9 cellular contexts compared by ENCODE assay signal in the genomic region with DNA sequence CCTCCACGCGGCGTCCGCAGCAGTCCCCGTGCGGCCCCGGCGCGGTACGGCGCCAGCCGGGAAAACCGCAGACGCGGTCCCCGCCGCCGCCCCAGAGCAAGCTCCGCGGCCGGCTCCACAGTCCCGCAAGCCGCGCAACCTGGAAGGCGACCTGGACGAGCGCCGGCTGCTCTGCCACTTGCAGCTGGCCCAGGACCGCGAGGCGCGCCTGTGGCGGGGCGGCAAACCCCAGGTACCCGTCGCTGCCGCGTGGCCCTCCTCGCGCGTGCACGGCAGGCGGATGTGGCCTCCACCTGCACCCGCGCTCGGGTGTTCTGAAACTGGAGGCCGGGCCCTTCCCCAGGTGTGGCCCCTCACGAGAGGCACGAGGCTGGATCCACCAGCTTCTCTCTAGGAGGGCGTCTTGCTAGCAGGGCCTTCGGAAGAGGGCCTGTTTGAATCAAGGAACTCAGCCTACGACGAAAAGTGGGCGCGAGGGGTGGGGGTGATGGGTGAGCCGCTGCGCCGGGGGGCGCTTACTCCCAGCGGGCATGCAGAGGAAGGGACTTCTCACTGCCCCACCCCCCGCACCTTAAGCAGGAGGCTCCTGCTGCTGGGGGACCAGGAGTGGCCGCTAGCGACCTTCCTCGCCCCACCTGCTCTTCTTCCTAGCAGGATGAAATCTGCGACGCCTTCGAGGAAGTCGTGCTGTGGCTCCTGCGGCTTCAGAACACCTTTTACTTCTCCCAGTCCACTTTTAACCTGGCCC. TPM values are rescaled to one million over a fixed set of nuclear protein-coding genes. Genes with fewer than 3 reads are reported as not detected.
DNase-seq lines count a peak whose midpoint lies in the region; ATAC-seq and TF ChIP-seq lines count a peak whose summit lies in the region.
"Had no signal": no experiment of that assay in that cellular context is flagged by ENCODE, and none has a peak within 500 bp of the region (broad histone marks: within the 10 kb centered on the region; RNA-seq: fewer than 3 reads in every experiment).

No MANE protein-coding gene starts in this region.

- peak overlapping the region; percentile 86 for H3K27ac Mint-ChIP-seq in activated T-helper 1 cell treated with anti-CD3 and anti-CD28 coated beads, Interleukin-12 subunit alpha, Interleukin-12 subunit beta, Interleukin-2, Interleukin-4 antibody, amounts not matched to agents 30 ng/mL and 10 ng/mL and 1 ng/mL, durations not matched to agents 14 hours and 24 hours and 36 hours

- H3K4me3 Mint-ChIP-seq in activated T-helper 1 cell treated with anti-CD3 and anti-CD28 coated beads, Interleukin-12 subunit alpha, Interleukin-12 subunit beta, Interleukin-2, Interleukin-4 antibody, amounts not matched to agents 30 ng/mL and 10 ng/mL and 1 ng/mL, durations not matched to agents 14 hours and 24 hours and 36 hours: peak overlapping the region; percentile 75

- H3K4me3 ChIP-seq in HFF-Myc (replicated peaks; ENCODE audit: low read depth, low read length): peak overlapping the region; percentile 36
- peak overlapping the region; percentile 52; the same call in 1 of the 2 replicates for H3K4me3 ChIP-seq in iPS-20b (ENCODE audit: low read length)

- H3K4me1 Mint-ChIP-seq in activated T-helper 1 cell treated with anti-CD3 and anti-CD28 coated beads, Interleukin-12 subunit alpha, Interleukin-12 subunit beta, Interleukin-2, Interleukin-4 antibody, amounts not matched to agents 30 ng/mL and 10 ng/mL and 1 ng/mL, durations not matched to agents 14 hours and 24 hours and 36 hours (ENCODE audit: low read depth): peaks cover 53% of the 10 kb centered on the region

- no peak overlapping the region for H3K9ac ChIP-seq in iPS-20b (ENCODE audit: low read depth, low read length)

- no peaks in the 10 kb centered on the region for H3K9me3 ChIP-seq in iPS-20b (ENCODE audit: insufficient read depth, low read depth, low read length)

- ATAC-seq in GM19328 (IDR thresholded peaks at IDR 0.05; ENCODE audit: unreplicated experiment) (no peak), HG03039 (IDR thresholded peaks at IDR 0.05; ENCODE audit: unreplicated experiment) (no peak)

- peaks cover 20% of the 10 kb centered on the region for H3K27me3 Mint-ChIP-seq in activated T-helper 1 cell treated with anti-CD3 and anti-CD28 coated beads, Interleukin-12 subunit alpha, Interleukin-12 subunit beta, Interleukin-2, Interleukin-4 antibody, amounts not matched to agents 30 ng/mL and 10 ng/mL and 1 ng/mL, durations not matched to agents 14 hours and 24 hours and 36 hours (ENCODE audit: insufficient read depth)

- DNase-seq in HFF-Myc (ENCODE audit: extremely low read depth, low read depth): no peak
- DNase-seq in activated T-helper 1 cell treated with anti-CD3 and anti-CD28 coated beads, Interleukin-12 subunit alpha, Interleukin-12 subunit beta, Interleukin-2, Interleukin-4 antibody, amounts not matched to agents 30 ng/mL and 10 ng/mL and 1 ng/mL, durations not matched to agents 14 hours and 24 hours and 36 hours (ENCODE audit: low spot score): peak; percentile 59
- DNase-seq in stimulated activated CD8-positive, alpha-beta memory T cell treated with anti-CD3 and anti-CD28 coated beads, Interleukin-15, amount 100 ng/mL, for 4 hours (ENCODE audit: low read depth in 2 of 2): peak; percentile 17 to 31
- DNase-seq in putamen (ENCODE audit: low spot score): no peak
- DNase-seq in NCI-H1092 (lab: John Stamatoyannopoulos, UW): no peak

- intact Hi-C loops in activated T-helper 1 cell treated with anti-CD3 and anti-CD28 coated beads, Interleukin-12 subunit alpha, Interleukin-12 subunit beta, Interleukin-2, Interleukin-4 antibody, amounts not matched to agents 30 ng/mL and 10 ng/mL and 1 ng/mL, durations not matched to agents 14 hours and 24 hours and 36 hours (cut with micrococcal nuclease): loop anchor here (1.0 to 10.0 kb wide), 4 partner anchors 11 to 673 kb away; a partner anchor contains a TSS

- TF ChIP-seq CTCF in HFF-Myc (IDR thresholded peaks at IDR 0.05; ENCODE audit: low read depth, low read length, missing control alignments): no peak

- no peaks in the 10 kb centered on the region for H3K4me1 ChIP-seq in iPS-20b (ENCODE audit: insufficient read depth, low read length)

- H3K9me3 Mint-ChIP-seq in activated T-helper 1 cell treated with anti-CD3 and anti-CD28 coated beads, Interleukin-12 subunit alpha, Interleukin-12 subunit beta, Interleukin-2, Interleukin-4 antibody, amounts not matched to agents 30 ng/mL and 10 ng/mL and 1 ng/mL, durations not matched to agents 14 hours and 24 hours and 36 hours: no peaks in the 10 kb centered on the region

- peaks cover 27% of the 10 kb centered on the region for H3K36me3 Mint-ChIP-seq in activated T-helper 1 cell treated with anti-CD3 and anti-CD28 coated beads, Interleukin-12 subunit alpha, Interleukin-12 subunit beta, Interleukin-2, Interleukin-4 antibody, amounts not matched to agents 30 ng/mL and 10 ng/mL and 1 ng/mL, durations not matched to agents 14 hours and 24 hours and 36 hours (ENCODE audit: low read depth)

- no peaks in the 10 kb centered on the region for H3K36me3 ChIP-seq in iPS-20b (ENCODE audit: insufficient read depth, low read depth, low read length)

- peaks cover 76% of the 10 kb centered on the region for H3K27me3 ChIP-seq in iPS-20b (ENCODE audit: insufficient read depth, low read length)

- no peak overlapping the region for H3K27ac ChIP-seq in iPS-20b (ENCODE audit: low read length)

RNA-seq across cellular contexts. Expression of a gene that starts 0.6 kb away (rescaled TPM):
- total RNA-seq in activated T-helper 1 cell treated with anti-CD3 and anti-CD28 coated beads, Interleukin-12 subunit alpha, Interleukin-12 subunit beta, Interleukin-2, Interleukin-4 antibody, amounts not matched to agents 30 ng/mL and 10 ng/mL and 1 ng/mL, durations not matched to agents 14 hours and 24 hours and 36 hours: 52.5 and 55.6 TPM in 2 replicates
- total RNA-seq: myocyte had no signal

RNA-seq across cellular contexts. Expression of a gene that starts 10.5 kb away (rescaled TPM):
- total RNA-seq in activated T-helper 1 cell treated with anti-CD3 and anti-CD28 coated beads, Interleukin-12 subunit alpha, Interleukin-12 subunit beta, Interleukin-2, Interleukin-4 antibody, amounts not matched to agents 30 ng/mL and 10 ng/mL and 1 ng/mL, durations not matched to agents 14 hours and 24 hours and 36 hours: 58.5 and 66.9 TPM in 2 replicates

RNA-seq across cellular contexts. Expression of a gene that starts 29.2 kb away (rescaled TPM):
- 45.8 and 46.2 TPM in 2 replicates for total RNA-seq in activated T-helper 1 cell treated with anti-CD3 and anti-CD28 coated beads, Interleukin-12 subunit alpha, Interleukin-12 subunit beta, Interleukin-2, Interleukin-4 antibody, amounts not matched to agents 30 ng/mL and 10 ng/mL and 1 ng/mL, durations not matched to agents 14 hours and 24 hours and 36 hours

Comparison
In these comparisons a context has a peak if more than half of its experiments do, and no peak if none do; other contexts are left out.
1. DNase-seq: peak in activated T-helper 1 cell treated with anti-CD3 and anti-CD28 coated beads, Interleukin-12 subunit alpha, Interleukin-12 subunit beta, Interleukin-2, Interleukin-4 antibody, amounts not matched to agents 30 ng/mL and 10 ng/mL and 1 ng/mL, durations not matched to agents 14 hours and 24 hours and 36 hours (single experiment) and stimulated activated CD8-positive, alpha-beta memory T cell treated with anti-CD3 and anti-CD28 coated beads, Interleukin-15, amount 100 ng/mL, for 4 hours (2 of 2); none in HFF-Myc (single experiment), putamen (single experiment) and NCI-H1092 (single experiment).